ENCODE assay signal across 1 cellular context in the genomic region with DNA sequence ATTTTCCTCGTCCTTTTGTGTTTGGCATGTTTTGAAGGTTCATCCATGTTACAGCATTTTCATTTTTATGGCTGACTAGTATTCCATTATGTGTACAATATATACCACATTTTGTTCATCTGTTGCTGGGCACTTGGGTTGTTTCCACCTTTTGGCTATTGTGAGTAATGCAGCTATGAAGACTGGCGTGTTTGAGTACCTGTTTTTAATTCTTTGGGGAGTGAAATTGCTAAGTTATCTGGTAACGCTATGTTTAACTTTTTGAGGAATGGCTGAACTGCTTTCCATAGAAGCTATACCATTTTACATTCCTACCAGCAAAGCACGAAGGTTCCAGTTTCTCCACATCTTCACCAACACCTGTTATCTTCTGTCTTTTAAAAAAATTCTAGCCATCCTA.
TF ChIP-seq lines count a peak whose summit lies in the region.

No MANE protein-coding gene starts in this region.

TF ChIP-seq in HepG2, 621 proteins besides CTCF, POLR2A, EP300 and RAD21:
- TF ChIP-seq, protein P1, sequence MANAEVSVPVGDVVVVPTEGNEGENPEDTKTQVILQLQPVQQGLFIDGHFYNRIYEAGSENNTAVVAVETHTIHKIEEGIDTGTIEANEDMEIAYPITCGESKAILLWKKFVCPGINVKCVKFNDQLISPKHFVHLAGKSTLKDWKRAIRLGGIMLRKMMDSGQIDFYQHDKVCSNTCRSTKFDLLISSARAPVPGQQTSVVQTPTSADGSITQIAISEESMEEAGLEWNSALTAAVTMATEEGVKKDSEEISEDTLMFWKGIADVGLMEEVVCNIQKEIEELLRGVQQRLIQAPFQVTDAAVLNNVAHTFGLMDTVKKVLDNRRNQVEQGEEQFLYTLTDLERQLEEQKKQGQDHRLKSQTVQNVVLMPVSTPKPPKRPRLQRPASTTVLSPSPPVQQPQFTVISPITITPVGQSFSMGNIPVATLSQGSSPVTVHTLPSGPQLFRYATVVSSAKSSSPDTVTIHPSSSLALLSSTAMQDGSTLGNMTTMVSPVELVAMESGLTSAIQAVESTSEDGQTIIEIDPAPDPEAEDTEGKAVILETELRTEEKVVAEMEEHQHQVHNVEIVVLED (CRISPR knock-in tag; IDR thresholded peaks at IDR 0.05; ENCODE audit: borderline replicate concordance), result no peak
- TF ChIP-seq ZNF839 (CRISPR knock-in tag; IDR thresholded peaks at IDR 0.05; ENCODE audit: borderline replicate concordance), result no peak
- peak; percentile 48; the same call in 1 of the 2 replicates for TF ChIP-seq RFX5 (IDR thresholded peaks at IDR 0.05; ENCODE audit: low read depth, low read length)
- TF ChIP-seq RBM22 (optimal IDR thresholded peaks at IDR 0.05; ENCODE audit: low read length), result peak; percentile 46
- TF ChIP-seq ZNF224 (CRISPR knock-in tag; IDR thresholded peaks at IDR 0.05), result no peak
- TF ChIP-seq, protein P2, sequence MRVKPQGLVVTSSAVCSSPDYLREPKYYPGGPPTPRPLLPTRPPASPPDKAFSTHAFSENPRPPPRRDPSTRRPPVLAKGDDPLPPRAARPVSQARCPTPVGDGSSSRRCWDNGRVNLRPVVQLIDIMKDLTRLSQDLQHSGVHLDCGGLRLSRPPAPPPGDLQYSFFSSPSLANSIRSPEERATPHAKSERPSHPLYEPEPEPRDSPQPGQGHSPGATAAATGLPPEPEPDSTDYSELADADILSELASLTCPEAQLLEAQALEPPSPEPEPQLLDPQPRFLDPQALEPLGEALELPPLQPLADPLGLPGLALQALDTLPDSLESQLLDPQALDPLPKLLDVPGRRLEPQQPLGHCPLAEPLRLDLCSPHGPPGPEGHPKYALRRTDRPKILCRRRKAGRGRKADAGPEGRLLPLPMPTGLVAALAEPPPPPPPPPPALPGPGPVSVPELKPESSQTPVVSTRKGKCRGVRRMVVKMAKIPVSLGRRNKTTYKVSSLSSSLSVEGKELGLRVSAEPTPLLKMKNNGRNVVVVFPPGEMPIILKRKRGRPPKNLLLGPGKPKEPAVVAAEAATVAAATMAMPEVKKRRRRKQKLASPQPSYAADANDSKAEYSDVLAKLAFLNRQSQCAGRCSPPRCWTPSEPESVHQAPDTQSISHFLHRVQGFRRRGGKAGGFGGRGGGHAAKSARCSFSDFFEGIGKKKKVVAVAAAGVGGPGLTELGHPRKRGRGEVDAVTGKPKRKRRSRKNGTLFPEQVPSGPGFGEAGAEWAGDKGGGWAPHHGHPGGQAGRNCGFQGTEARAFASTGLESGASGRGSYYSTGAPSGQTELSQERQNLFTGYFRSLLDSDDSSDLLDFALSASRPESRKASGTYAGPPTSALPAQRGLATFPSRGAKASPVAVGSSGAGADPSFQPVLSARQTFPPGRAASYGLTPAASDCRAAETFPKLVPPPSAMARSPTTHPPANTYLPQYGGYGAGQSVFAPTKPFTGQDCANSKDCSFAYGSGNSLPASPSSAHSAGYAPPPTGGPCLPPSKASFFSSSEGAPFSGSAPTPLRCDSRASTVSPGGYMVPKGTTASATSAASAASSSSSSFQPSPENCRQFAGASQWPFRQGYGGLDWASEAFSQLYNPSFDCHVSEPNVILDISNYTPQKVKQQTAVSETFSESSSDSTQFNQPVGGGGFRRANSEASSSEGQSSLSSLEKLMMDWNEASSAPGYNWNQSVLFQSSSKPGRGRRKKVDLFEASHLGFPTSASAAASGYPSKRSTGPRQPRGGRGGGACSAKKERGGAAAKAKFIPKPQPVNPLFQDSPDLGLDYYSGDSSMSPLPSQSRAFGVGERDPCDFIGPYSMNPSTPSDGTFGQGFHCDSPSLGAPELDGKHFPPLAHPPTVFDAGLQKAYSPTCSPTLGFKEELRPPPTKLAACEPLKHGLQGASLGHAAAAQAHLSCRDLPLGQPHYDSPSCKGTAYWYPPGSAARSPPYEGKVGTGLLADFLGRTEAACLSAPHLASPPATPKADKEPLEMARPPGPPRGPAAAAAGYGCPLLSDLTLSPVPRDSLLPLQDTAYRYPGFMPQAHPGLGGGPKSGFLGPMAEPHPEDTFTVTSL (CRISPR knock-in tag; IDR thresholded peaks at IDR 0.05; ENCODE audit: borderline replicate concordance), result no peak
- TF ChIP-seq KAT2B (IDR thresholded peaks at IDR 0.05; ENCODE audit: borderline replicate concordance, low read depth, low read length), result no peak
- TF ChIP-seq NCOA5 (CRISPR knock-in tag; IDR thresholded peaks at IDR 0.05), result 0 out of 2 replicates have a peak, but pooled peaks have one; percentile 40
